In genomic region chr6:143332153-143332845, GRCh38 we compare ENCODE assay signal across 22 cellular contexts.
"Had no signal": no experiment of that assay in that cellular context is flagged by ENCODE, and none has a peak within 500 bp of the region (broad histone marks: within the 10 kb centered on the region; RNA-seq: fewer than 3 reads in every experiment).

No MANE protein-coding gene starts in this region.

- H3K27me3 Mint-ChIP-seq: brain, type B pancreatic cell had no signal

- ATAC-seq: activated CD8-positive, alpha-beta T cell treated with anti-CD3 and anti-CD28 coated beads, Interleukin-2, amount 10 ng/mL, durations not matched to agents 7 days and 5 days; activated naive CD4-positive, alpha-beta T cell treated with anti-CD3 and anti-CD28 coated beads, Interleukin-2, amount 50 U/mL, for 72 hours; natural killer cell; sciatic nerve had no signal

- H3K4me1 Mint-ChIP-seq: immature natural killer cell, mesothelial cell of epicardium, natural killer cell had no signal

- H3K36me3 Mint-ChIP-seq: immature natural killer cell, natural killer cell had no signal

- H3K4me1 ChIP-seq: left ventricle myocardium inferior, vagina had no signal

- H3K4me3 Mint-ChIP-seq: activated CD8-positive, alpha-beta T cell treated with anti-CD3 and anti-CD28 coated beads, Interleukin-2, amount 10 ng/mL, durations not matched to agents 7 days and 5 days; brain; immature natural killer cell; mesothelial cell of epicardium; natural killer cell; type B pancreatic cell had no signal

- H3K36me3 ChIP-seq: esophagus squamous epithelium, vagina had no signal

- H3K9me3 Mint-ChIP-seq: immature natural killer cell, natural killer cell, type B pancreatic cell had no signal

- H3K4me3 ChIP-seq: coronary artery, esophagus squamous epithelium, hepatocyte, left ventricle myocardium inferior, thoracic aorta, vagina had no signal

- DNase-seq: activated CD4-positive, alpha-beta T cell treated with anti-CD3 and anti-CD28 coated beads for 1 hour; activated CD4-positive, alpha-beta T cell treated with anti-CD3 and anti-CD28 coated beads, Interleukin-2, amount 50 U/mL, for 1 hour; activated CD8-positive, alpha-beta T cell treated with anti-CD3 and anti-CD28 coated beads, Interleukin-2, amount 10 ng/mL, durations not matched to agents 7 days and 5 days; aorta; central memory CD4-positive, alpha-beta T cell; esophagus squamous epithelium; immature natural killer cell; kidney glomerular epithelial cell; left ventricle myocardium inferior; natural killer cell; stimulated activated CD4-positive, alpha-beta T cell treated with anti-CD3 and anti-CD28 coated beads, Interleukin-4, amount 100 ng/mL, for 1 hour; stimulated activated naive CD4-positive, alpha-beta T cell treated with Interleukin-2 at 50 U/mL for 16 hours; T-helper 9 cell had no signal

- H3K27ac Mint-ChIP-seq: activated CD8-positive, alpha-beta T cell treated with anti-CD3 and anti-CD28 coated beads, Interleukin-2, amount 10 ng/mL, durations not matched to agents 7 days and 5 days; activated naive CD4-positive, alpha-beta T cell treated with anti-CD3 and anti-CD28 coated beads, Interleukin-2, amount 50 U/mL, for 72 hours; immature natural killer cell; mesothelial cell of epicardium; natural killer cell; type B pancreatic cell had no signal

- H3K27me3 ChIP-seq: esophagus squamous epithelium, hepatocyte, vagina had no signal

- H3K27ac ChIP-seq: coronary artery, hepatocyte, left ventricle myocardium inferior, thoracic aorta, vagina had no signal
